In genomic region chr20:21554376-21554890, GRCh38 we compare ENCODE assay signal across 23 cellular contexts. TPM values are rescaled to one million over a fixed set of nuclear protein-coding genes. Genes with fewer than 3 reads are reported as not detected.
DNase-seq lines count a peak whose midpoint lies in the region; ATAC-seq and TF ChIP-seq lines count a peak whose summit lies in the region.
"Had no signal": no experiment of that assay in that cellular context is flagged by ENCODE, and none has a peak within 500 bp of the region (broad histone marks: within the 10 kb centered on the region; RNA-seq: fewer than 3 reads in every experiment).

No MANE protein-coding gene starts in this region.

- no peak for TF ChIP-seq POLR2A in right lobe of liver (IDR thresholded peaks at IDR 0.05)

- no peaks in the 10 kb centered on the region for H3K36me3 ChIP-seq in CD4-positive, alpha-beta memory T cell (ENCODE audit: insufficient read depth, low read length)
- no peaks in the 10 kb centered on the region for H3K36me3 ChIP-seq in right lobe of liver
- H3K36me3 ChIP-seq: SJCRH30 had no signal

- no peaks in the 10 kb centered on the region for H3K27me3 ChIP-seq in CD4-positive, alpha-beta memory T cell (ENCODE audit: insufficient read depth, low read length)
- H3K27me3 ChIP-seq in right lobe of liver: no peaks in the 10 kb centered on the region

- peaks cover 0 to 3% (median 0%) of the 10 kb centered on the region in 8 donors for H3K9me3 Mint-ChIP-seq in CD4-positive, alpha-beta memory T cell
- H3K9me3 Mint-ChIP-seq: IgD-negative memory B cell had no signal

- H3K4me3 ChIP-seq in CD4-positive, alpha-beta memory T cell (ENCODE audit: low read length in 2 of 2): no peak overlapping the region
- no peak overlapping the region for H3K4me3 ChIP-seq in right lobe of liver
- H3K4me3 ChIP-seq: A549, SJCRH30 had no signal

- H3K9me3 ChIP-seq in CD4-positive, alpha-beta memory T cell (ENCODE audit: control insufficient read depth in 1 of 2, low read length in 2 of 2): no peaks in the 10 kb centered on the region
- H3K9me3 ChIP-seq in T-helper 17 cell (ENCODE audit: control insufficient read depth, low read length, poor library complexity, severe bottlenecking): no peaks in the 10 kb centered on the region
- no peaks in the 10 kb centered on the region for H3K9me3 ChIP-seq in right lobe of liver
- H3K9me3 ChIP-seq: A549, SJCRH30 had no signal

- no peak overlapping the region for H3K27ac ChIP-seq in CD4-positive, alpha-beta memory T cell (ENCODE audit: low read depth, low read length)
- H3K27ac ChIP-seq in right lobe of liver: no peak overlapping the region
- H3K27ac ChIP-seq: A549, KMS-11, SJCRH30 had no signal

- 69% methylated on average over 7 of the region's 10 CpGs for WGBS in right lobe of liver (ENCODE audit: insufficient coverage, low coverage, low lambda C conversion rate, missing lambda C conversion rate)

- peaks cover 57% of the 10 kb centered on the region for H3K4me1 ChIP-seq in CD4-positive, alpha-beta memory T cell (ENCODE audit: insufficient read depth, low read length)
- H3K4me1 ChIP-seq in right lobe of liver: peaks cover 0 to 15% (median 2%) of the 10 kb centered on the region in 4 donors
- H3K4me1 ChIP-seq: A549, SJCRH30 had no signal

- CTCF ChIA-PET in CD4-positive, alpha-beta memory T cell (lab: Charles Lee; ENCODE audit: partially characterized antibody): interaction anchor here (1.2 to 10.9 kb wide), 4 partner anchors 13 to 25 kb away, joined by 4 to 83 read pairs (median 14); no protein-coding TSS in a partner anchor

- H3K27ac Mint-ChIP-seq in CD4-positive, alpha-beta memory T cell: peak overlapping the region in 6 of 7 donors; percentile 32 to 96 (median 83)
- peak overlapping the region; percentile 34 for H3K27ac Mint-ChIP-seq in T-helper 17 cell

- TF ChIP-seq CTCF in right lobe of liver (IDR thresholded peaks at IDR 0.05): no peak

- no peaks in the 10 kb centered on the region for H3K27me3 Mint-ChIP-seq in CD4-positive, alpha-beta memory T cell
- peaks cover 14% of the 10 kb centered on the region for H3K27me3 Mint-ChIP-seq in T-helper 17 cell

- DNase-seq in CD4-positive, alpha-beta memory T cell: no peak
- no peak for DNase-seq in T-helper 17 cell
- peak; percentile 30 for DNase-seq in inferior parietal cortex (ENCODE audit: extremely low spot score)
- DNase-seq in putamen (ENCODE audit: low spot score): peak; percentile 30
- DNase-seq in cortex of kidney (lab: John Stamatoyannopoulos, UW): no peak
- DNase-seq in NCI-H1105 (lab: John Stamatoyannopoulos, UW): no peak
- no peak for DNase-seq in right lobe of liver
- DNase-seq: Calu3, DND-41, H7, MM.1S, NCI-H1417, NCI-H1694 treated with DMSO at 0.1 percent for 48 hours, NCI-H524, NCI-H774, PC-3 had no signal

- H3K4me3 Mint-ChIP-seq in CD4-positive, alpha-beta memory T cell: peak overlapping the region in 6 of 8 donors; percentile 4 to 69 (median 39)
- H3K4me3 Mint-ChIP-seq in T-helper 17 cell: no peak overlapping the region
- H3K4me3 Mint-ChIP-seq: IgD-negative memory B cell had no signal

- H3K4me1 Mint-ChIP-seq in CD4-positive, alpha-beta memory T cell: peaks cover 32 to 66% (median 55%) of the 10 kb centered on the region in 4 donors
- H3K4me1 Mint-ChIP-seq in T-helper 17 cell: peaks cover 11% of the 10 kb centered on the region
- H3K4me1 Mint-ChIP-seq: IgD-negative memory B cell had no signal

- intact Hi-C loops in CD4-positive, alpha-beta memory T cell (cut with micrococcal nuclease): loop anchor here (10.0 kb wide), 1 partner anchor 840 kb away; the partner anchor contains the start of gene RALGAPA2
- intact Hi-C loops in right lobe of liver (cut with DNase I): no loop called here

- peaks cover 0 to 3% of the 10 kb centered on the region in 2 donors for H3K36me3 Mint-ChIP-seq in CD4-positive, alpha-beta memory T cell
- H3K36me3 Mint-ChIP-seq in T-helper 17 cell (ENCODE audit: low read depth): no peaks in the 10 kb centered on the region
- H3K36me3 Mint-ChIP-seq: IgD-negative memory B cell had no signal

- POLR2A ChIA-PET in CD4-positive, alpha-beta memory T cell (lab: Charles Lee; ENCODE audit: partially characterized antibody): interaction anchor here (0.7 to 5.9 kb wide), 3 partner anchors 7 to 17 kb away, joined by 3 to 90 read pairs (median 10); no protein-coding TSS in a partner anchor

- ATAC-seq in T-helper 17 cell: no peak
- no peak for ATAC-seq in HG03432 (IDR thresholded peaks at IDR 0.05; ENCODE audit: unreplicated experiment)
- no peak for ATAC-seq in right lobe of liver
- ATAC-seq: A549, PC-3, Right ventricle myocardium inferior had no signal

RNA-seq across cellular contexts. Expression of gene NKX2-2, which starts 40.6 kb away (rescaled TPM):
- not detected for total RNA-seq in CD4-positive, alpha-beta memory T cell
- polyA plus RNA-seq in CD4-positive, alpha-beta memory T cell: not detected
- total RNA-seq in T-helper 17 cell: not detected
- total RNA-seq in right lobe of liver: not detected
- total RNA-seq: Calu3, PC-3, Right ventricle myocardium inferior, RPMI7951, SJCRH30 had no signal
- polyA plus RNA-seq: A549, IgD-negative memory B cell had no signal

Comparison
In these comparisons a context has a peak if more than half of its experiments do, and no peak if none do; other contexts are left out.
1. DNase-seq: peak in inferior parietal cortex (single experiment) and putamen (single experiment); none in CD4-positive, alpha-beta memory T cell (0 of 5), T-helper 17 cell (0 of 3), cortex of kidney (single experiment), NCI-H1105 (single experiment) and right lobe of liver (0 of 3).